In genomic region chr3:105906834-105907233, GRCh38 we compare ENCODE assay signal across 9 cellular contexts. TPM values are rescaled to one million over a fixed set of nuclear protein-coding genes. Genes with fewer than 3 reads are reported as not detected.
DNase-seq lines count a peak whose midpoint lies in the region; ATAC-seq and TF ChIP-seq lines count a peak whose summit lies in the region.
"Had no signal": no experiment of that assay in that cellular context is flagged by ENCODE, and none has a peak within 500 bp of the region (broad histone marks: within the 10 kb centered on the region; RNA-seq: fewer than 3 reads in every experiment).

No MANE protein-coding gene starts in this region.

- H4K20me1 ChIP-seq in GM23248 (ENCODE audit: insufficient read depth): no peaks in the 10 kb centered on the region
- no peaks in the 10 kb centered on the region for H4K20me1 ChIP-seq in smooth muscle cell (ENCODE audit: low read depth)

- H3K9me3 ChIP-seq in GM23248 (ENCODE audit: low read depth) (no peaks in the 10 kb centered on the region), body of pancreas (no peaks in the 10 kb centered on the region), right cardiac atrium (ENCODE audit: control insufficient read depth, low read length) (no peaks in the 10 kb centered on the region), smooth muscle cell (replicated peaks; ENCODE audit: low read depth) (no peaks in the 10 kb centered on the region)

- no peaks in the 10 kb centered on the region for H3K27me3 ChIP-seq in GM23248 (replicated peaks; ENCODE audit: insufficient read depth)
- H3K27me3 ChIP-seq in body of pancreas: no peaks in the 10 kb centered on the region
- H3K27me3 ChIP-seq in right cardiac atrium (ENCODE audit: control insufficient read depth, insufficient read depth): no peaks in the 10 kb centered on the region
- H3K27me3 ChIP-seq in smooth muscle cell (ENCODE audit: low read depth): no peaks in the 10 kb centered on the region

- peaks cover 39% of the 10 kb centered on the region for H3K4me1 ChIP-seq in GM23248 (ENCODE audit: insufficient read depth)
- H3K4me1 ChIP-seq in body of pancreas: no peaks in the 10 kb centered on the region
- H3K4me1 ChIP-seq in right cardiac atrium (ENCODE audit: control insufficient read depth, insufficient read depth, low read length): peaks cover 2% of the 10 kb centered on the region
- H3K4me1 ChIP-seq in smooth muscle cell (ENCODE audit: low read depth): no peaks in the 10 kb centered on the region

- 1 to 3% methylated on average over 4 of the region's 4 CpGs for WGBS in GM23248 (ENCODE audit: low coverage in 1 of 2, low lambda C conversion rate in 2 of 2, missing lambda C conversion rate in 2 of 2), 2 experiments
- 53 to 56% methylated on average over 4 of the region's 4 CpGs for WGBS in body of pancreas, 2 donors
- WGBS in right cardiac atrium: 9% methylated on average over 4 of the region's 4 CpGs
- 45% methylated on average over 4 of the region's 4 CpGs for WGBS in smooth muscle cell (ENCODE audit: low lambda C conversion rate)

- H3F3A ChIP-seq in GM23248 (ENCODE audit: insufficient read depth) (peaks cover 18% of the 10 kb centered on the region; the same call in 1 of the 2 replicates), smooth muscle cell (ENCODE audit: low read depth) (no peaks in the 10 kb centered on the region)

- H2AFZ ChIP-seq in GM23248 (peak overlapping the region; percentile 74), smooth muscle cell (ENCODE audit: low read depth) (peak overlapping the region; percentile 68)

- in situ Hi-C loops in GM23248 (cut with MboI): no loop called here

- H3K4me3 ChIP-seq in GM23248 (no peak overlapping the region), body of pancreas (no peak overlapping the region), right cardiac atrium (ENCODE audit: low read length) (no peak overlapping the region), smooth muscle cell (no peak overlapping the region)

- TF ChIP-seq CTCF in body of pancreas (IDR thresholded peaks at IDR 0.05): no peak
- TF ChIP-seq CTCF in smooth muscle cell (IDR thresholded peaks at IDR 0.05; ENCODE audit: borderline replicate concordance, insufficient read depth, poor library complexity, severe bottlenecking): no peak

- ATAC-seq in body of pancreas: peak; percentile 81
- peak; percentile 84 to 93 for ATAC-seq in right cardiac atrium
- no peak for ATAC-seq in HG02981 (IDR thresholded peaks at IDR 0.05; ENCODE audit: unreplicated experiment)
- no peak for ATAC-seq in GM21529 (IDR thresholded peaks at IDR 0.05; ENCODE audit: unreplicated experiment)

- peak overlapping the region; percentile 91 for H3K27ac ChIP-seq in GM23248
- peak overlapping the region in 1 of 4 donors; percentile 16 for H3K27ac ChIP-seq in body of pancreas
- no peak overlapping the region for H3K27ac ChIP-seq in right cardiac atrium (ENCODE audit: low read length)
- H3K27ac ChIP-seq in smooth muscle cell (ENCODE audit: low read depth): no peak overlapping the region

- H3K36me3 ChIP-seq in GM23248 (ENCODE audit: low read depth): no peaks in the 10 kb centered on the region
- H3K36me3 ChIP-seq in body of pancreas (replicated peaks in 1 of 2; ENCODE audit: insufficient read depth in 1 of 2, low read depth in 2 of 2): no peaks in the 10 kb centered on the region
- H3K36me3 ChIP-seq in smooth muscle cell (ENCODE audit: low read depth): no peaks in the 10 kb centered on the region

- H3K4me2 ChIP-seq in GM23248 (ENCODE audit: unreplicated experiment) (peak overlapping the region; percentile 61), smooth muscle cell (no peak overlapping the region)

- no peak for TF ChIP-seq POLR2A in body of pancreas (IDR thresholded peaks at IDR 0.05)

- H3K79me2 ChIP-seq in GM23248 (ENCODE audit: insufficient read depth) (no peaks in the 10 kb centered on the region), smooth muscle cell (ENCODE audit: low read depth) (no peaks in the 10 kb centered on the region)

- peak overlapping the region; percentile 68 for H3K9ac ChIP-seq in GM23248
- no peak overlapping the region for H3K9ac ChIP-seq in smooth muscle cell (ENCODE audit: low read depth)

- intact Hi-C loops in body of pancreas (cut with DNase I) (no loop called here), right cardiac atrium (cut with DNase I) (no loop called here)

- no peaks in the 10 kb centered on the region for H3K9me2 ChIP-seq in GM23248 (ENCODE audit: insufficient read depth)

- DNase-seq in GM23248 (peak; percentile 91), body of pancreas (peak in 3 of 4 donors; percentile 18 to 48 (median 26)), right cardiac atrium (peak in 1 of 3 donors; percentile 34), smooth muscle cell (lab: John Stamatoyannopoulos, UW; ENCODE audit: unreplicated experiment) (no peak), GM19238 (ENCODE audit: insufficient read length, low spot score) (no peak), 8988T (no peak)
- DNase-seq: NCI-H526 had no signal

RNA-seq across cellular contexts. Expression of gene CBLB, which starts 38.0 kb away (rescaled TPM):
- total RNA-seq in GM23248 (2014; rRNA removed; shearing (Covaris generic)): 36.6 and 60.7 TPM in 2 replicates
- 36.4 and 41.9 TPM in 2 replicates for polyA plus RNA-seq in GM23248 (2016; fragmentation: Nextera tagmentation; extraction: Ambion mirVana)
- total RNA-seq in body of pancreas: 10 to 100 TPM; 31.1 to 40.5 TPM
- total RNA-seq in right cardiac atrium: 10 to 100 TPM; 36.6 to 45.0 (median 43.0) TPM
- 18.0 TPM for polyA plus RNA-seq in right cardiac atrium
- 38.0 and 38.9 TPM in 2 replicates for total RNA-seq in smooth muscle cell
- polyA plus RNA-seq in smooth muscle cell: 13.9 and 18.3 TPM in 2 replicates

Comparison
In these comparisons a context has a peak if more than half of its experiments do, and no peak if none do; other contexts are left out.
1. DNase-seq: peak in GM23248 (single experiment) and body of pancreas (3 of 4); none in smooth muscle cell (single experiment), GM19238 (single experiment) and 8988T (single experiment).
2. ATAC-seq: peak in body of pancreas (single experiment) and right cardiac atrium (2 of 2); none in HG02981 (single experiment) and GM21529 (single experiment).